Comparison of ENCODE assay signal across 9 cellular contexts in the genomic region with DNA sequence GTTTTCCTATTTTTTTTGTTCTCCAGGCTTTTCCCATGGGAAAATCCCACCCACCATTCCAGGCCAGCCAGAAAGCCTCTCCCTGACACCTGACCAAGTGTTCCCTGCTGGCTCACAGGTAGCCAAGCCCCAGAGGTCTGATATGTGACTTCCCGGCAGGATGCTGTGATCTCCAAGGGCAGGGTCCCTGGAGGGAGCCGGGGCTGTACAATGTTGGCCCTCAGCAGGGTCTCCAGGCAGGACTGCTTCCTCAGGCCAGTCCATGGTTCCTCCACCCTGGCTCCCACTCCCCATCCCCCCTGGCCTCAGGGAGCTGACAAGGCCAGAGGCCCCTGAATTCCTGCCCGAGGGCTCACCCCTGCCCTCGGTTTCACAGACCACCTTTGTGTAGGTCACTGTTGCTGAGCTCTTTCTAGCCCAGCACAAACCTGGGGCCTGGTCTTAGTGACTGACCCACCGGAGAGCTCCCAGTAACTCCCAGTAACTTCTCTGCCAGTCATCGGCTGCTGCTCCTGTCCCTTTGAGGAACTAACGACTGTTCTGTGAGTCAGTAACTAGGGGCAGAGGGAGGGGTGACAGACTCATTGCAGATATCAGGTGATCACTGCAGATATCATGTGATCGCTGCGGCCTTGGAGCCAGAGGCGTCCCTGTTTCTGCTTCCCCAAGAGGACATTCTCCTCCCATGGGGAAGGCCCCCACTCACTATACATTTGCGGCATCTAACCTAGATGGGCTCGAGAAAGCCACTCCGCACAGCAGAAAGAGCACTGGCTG. TPM values are rescaled to one million over a fixed set of nuclear protein-coding genes. Genes with fewer than 3 reads are reported as not detected.
A peak's percentile ranks its signal among the peaks of the same experiment; 100 is the strongest.
DNase-seq lines count a peak whose midpoint lies in the region; ATAC-seq, FAIRE-seq and TF ChIP-seq lines count a peak whose summit lies in the region.
"Had no signal": no experiment of that assay in that cellular context is flagged by ENCODE, and none has a peak within 500 bp of the region (broad histone marks: within the 10 kb centered on the region; RNA-seq: fewer than 3 reads in every experiment).

No MANE protein-coding gene starts in this region.

- no peaks in the 10 kb centered on the region for H3K9me3 ChIP-seq in breast epithelium

- H3K27me3 ChIP-seq in breast epithelium = no peaks in the 10 kb centered on the region

- H3K27ac Mint-ChIP-seq in MCF 10A (ENCODE audit: low read depth, unreplicated experiment) = peak overlapping the region; percentile 46

- H3K4me1 ChIP-seq in breast epithelium = peaks cover 0 to 4% of the 10 kb centered on the region in 2 donors

- peaks cover 28% of the 10 kb centered on the region for H3K4me1 Mint-ChIP-seq in MCF 10A (ENCODE audit: insufficient read depth, unreplicated experiment)

- H3K27me3 Mint-ChIP-seq in MCF 10A (ENCODE audit: insufficient read depth, unreplicated experiment) = no peaks in the 10 kb centered on the region

- no peak for TF ChIP-seq POLR2A in breast epithelium (IDR thresholded peaks at IDR 0.05)

- in situ Hi-C loops in G401 (cut with HindIII; ENCODE audit: low sequenced_read_pairs) = no loop called here

- peak; percentile 23 for FAIRE-seq in urothelium cell line (lab: Jason Lieb, UNC)

- H3K36me3 Mint-ChIP-seq in MCF 10A (ENCODE audit: insufficient read depth, unreplicated experiment) = no peaks in the 10 kb centered on the region

- intact Hi-C loops in MCF 10A (cut with micrococcal nuclease) (no loop called here), breast epithelium (cut with DNase I; ENCODE audit: low total_unique reads) (loop anchor here (5.0 kb wide), 1 partner anchor 891 kb away; no protein-coding TSS in a partner anchor)

- TF ChIP-seq CTCF in MCF 10A (IDR thresholded peaks at IDR 0.05; ENCODE audit: unreplicated experiment) = no peak
- no peak for TF ChIP-seq CTCF in breast epithelium (IDR thresholded peaks at IDR 0.05)

- H3K4me3 Mint-ChIP-seq in MCF 10A (ENCODE audit: unreplicated experiment) = no peak overlapping the region

- no peak overlapping the region for H3K4me3 ChIP-seq in breast epithelium

- CTCF ChIA-PET in MCF 10A (lab: Yijun Ruan, JAX) = interaction anchor here (0.7 to 1.6 kb wide), 3 partner anchors 36 to 80 kb away, joined by 3 to 4 read pairs (median 3); no protein-coding TSS in a partner anchor

- no peak for ATAC-seq in HG03108 (IDR thresholded peaks at IDR 0.05; ENCODE audit: unreplicated experiment)

- no TSS peak for BruUV-seq in MCF 10A (replicated peaks; lab: Mats Ljungman, UMichigan)

- DNase-seq in MCF 10A (ENCODE audit: unreplicated experiment) (no peak), breast epithelium (ENCODE audit: low spot score in 2 of 2) (no peak), SW480 (ENCODE audit: low spot score) (peak; percentile 43), left kidney (ENCODE audit: low read depth, low spot score) (peak; percentile 89), urothelium cell line (ENCODE audit: low spot score) (peak; percentile 51), G401 (ENCODE audit: low spot score) (no peak), NCI-H526 (lab: John Stamatoyannopoulos, UW) (no peak)

- no peak overlapping the region for H3K27ac ChIP-seq in breast epithelium
- H3K27ac ChIP-seq: WERI-Rb-1 had no signal

- no peaks in the 10 kb centered on the region for H3K9me3 Mint-ChIP-seq in MCF 10A (ENCODE audit: unreplicated experiment)

- H3K36me3 ChIP-seq in breast epithelium = no peaks in the 10 kb centered on the region
- H3K36me3 ChIP-seq: WERI-Rb-1 had no signal

- POLR2A ChIA-PET in MCF 10A (lab: Yijun Ruan, JAX) = interaction anchor here (1.0 to 2.1 kb wide), 7 partner anchors 27 to 105 kb away, joined by 3 to 7 read pairs (median 5); no protein-coding TSS in a partner anchor

RNA-seq across cellular contexts. Expression of gene SDC1, which starts 38.7 kb away (rescaled TPM):
- total RNA-seq in MCF 10A (2022) = 214 and 232 TPM in 2 replicates
- 10 to 100 TPM in 2 of 3 donors, 1 to 10 TPM in 1; 2.6 to 51.8 (median 38.7) TPM for total RNA-seq in breast epithelium
- 37.4 and 45.5 TPM in 2 replicates for total RNA-seq in G401 (2014; rRNA removed; shearing (Covaris generic))

Comparison
In these comparisons a context has a peak if more than half of its experiments do, and no peak if none do; other contexts are left out.
1. DNase-seq: peak in SW480 (single experiment), left kidney (single experiment) and urothelium cell line (single experiment); none in MCF 10A (single experiment), breast epithelium (0 of 2), G401 (single experiment) and NCI-H526 (0 of 2).